23 cellular contexts compared by ENCODE assay signal in genomic region chr4:1496116-1496642, GRCh38.
DNase-seq lines count a peak whose midpoint lies in the region; ATAC-seq and TF ChIP-seq lines count a peak whose summit lies in the region.
"Had no signal": no experiment of that assay in that cellular context is flagged by ENCODE, and none has a peak within 500 bp of the region (broad histone marks: within the 10 kb centered on the region; RNA-seq: fewer than 3 reads in every experiment).

No MANE protein-coding gene starts in this region.

- no peak for TF ChIP-seq POLR2A in vagina (IDR thresholded peaks at IDR 0.05)

- ATAC-seq in Right ventricle myocardium inferior (no peak), sciatic nerve (no peak)
- ATAC-seq: HCT116 had no signal

- no peak overlapping the region for H3K9ac ChIP-seq in BLaER1 treated with 17β-estradiol and CSF1 and Interleukin-3, amounts not matched to agents 10 nM and 100 nM
- H3K9ac ChIP-seq in endodermal cell (ENCODE audit: extremely low read depth, low read length, poor library complexity, severe bottlenecking), result no peak overlapping the region

- no peak overlapping the region for H3K4me3 ChIP-seq in left ventricle myocardium inferior
- H3K4me3 ChIP-seq in BLaER1 treated with 17β-estradiol and CSF1 and Interleukin-3, amounts not matched to agents 10 nM and 100 nM, result no peak overlapping the region
- H3K4me3 ChIP-seq in endodermal cell (ENCODE audit: low read length), result no peak overlapping the region
- H3K4me3 ChIP-seq in vagina, result no peak overlapping the region
- H3K4me3 ChIP-seq: MG63, PC-9, SJSA1 had no signal

- 86 to 92% methylated on average over 4 to 9 of the region's 9 CpGs for WGBS in endodermal cell (ENCODE audit: insufficient coverage in 1 of 2, insufficient read length in 1 of 2), 2 experiments

- peaks cover 0 to 11% (median 0%) of the 10 kb centered on the region in 11 experiments; a peak in 3 of 22 replicates for H4K20me1 ChIP-seq in BLaER1 treated with 17β-estradiol and CSF1 and Interleukin-3, amounts not matched to agents 10 nM and 100 nM

- peak overlapping the region in 6 of 11 experiments; percentile 14 to 57 (median 54); a peak in 7 of 22 replicates for H3K4me2 ChIP-seq in BLaER1 treated with 17β-estradiol and CSF1 and Interleukin-3, amounts not matched to agents 10 nM and 100 nM
- H3K4me2 ChIP-seq: PC-9 had no signal

- H3K27ac Mint-ChIP-seq in endodermal cell, result no peak overlapping the region
- H3K27ac Mint-ChIP-seq: CD8-positive, alpha-beta memory T cell had no signal

- no peaks in the 10 kb centered on the region for H3K9me3 ChIP-seq in left ventricle myocardium inferior (replicated peaks)
- H3K9me3 ChIP-seq in BLaER1 treated with 17β-estradiol and CSF1 and Interleukin-3, amounts not matched to agents 10 nM and 100 nM (replicated peaks in 1 of 11), result no peaks in the 10 kb centered on the region
- no peaks in the 10 kb centered on the region for H3K9me3 ChIP-seq in endodermal cell (ENCODE audit: control insufficient read depth, low read length)
- no peaks in the 10 kb centered on the region for H3K9me3 ChIP-seq in vagina
- H3K9me3 ChIP-seq: MG63, SJSA1 had no signal

- H3K27me3 ChIP-seq in left ventricle myocardium inferior (ENCODE audit: low read depth), result peaks cover 68% of the 10 kb centered on the region
- peaks cover 0 to 12% (median 0%) of the 10 kb centered on the region in 11 experiments; a peak in 2 of 22 replicates for H3K27me3 ChIP-seq in BLaER1 treated with 17β-estradiol and CSF1 and Interleukin-3, amounts not matched to agents 10 nM and 100 nM
- no peaks in the 10 kb centered on the region for H3K27me3 ChIP-seq in endodermal cell (ENCODE audit: control insufficient read depth, insufficient read depth, low read length, poor library complexity, severe bottlenecking)
- H3K27me3 ChIP-seq in vagina, result no peaks in the 10 kb centered on the region
- H3K27me3 ChIP-seq: MG63, SJSA1 had no signal

- no peaks in the 10 kb centered on the region for H3K9me3 Mint-ChIP-seq in endodermal cell
- H3K9me3 Mint-ChIP-seq: CD8-positive, alpha-beta memory T cell had no signal

- peaks cover under 1% of the 10 kb centered on the region for H3K4me1 ChIP-seq in left ventricle myocardium inferior
- peaks cover 0 to 19% (median 14%) of the 10 kb centered on the region in 10 experiments; a peak in 14 of 20 replicates for H3K4me1 ChIP-seq in BLaER1 treated with 17β-estradiol and CSF1 and Interleukin-3, amounts not matched to agents 10 nM and 100 nM
- H3K4me1 ChIP-seq in endodermal cell (ENCODE audit: control insufficient read depth, insufficient read depth, low read length), result no peaks in the 10 kb centered on the region
- no peaks in the 10 kb centered on the region for H3K4me1 ChIP-seq in vagina
- H3K4me1 ChIP-seq: SJSA1 had no signal

- H3K4me3 Mint-ChIP-seq in endodermal cell, result no peak overlapping the region
- H3K4me3 Mint-ChIP-seq: CD8-positive, alpha-beta memory T cell had no signal

- no peaks in the 10 kb centered on the region for H3K36me3 Mint-ChIP-seq in endodermal cell (ENCODE audit: low read depth)
- H3K36me3 Mint-ChIP-seq: CD8-positive, alpha-beta memory T cell had no signal

- no peak overlapping the region for H3K27ac ChIP-seq in left ventricle myocardium inferior (replicated peaks)
- no peak overlapping the region for H3K27ac ChIP-seq in BLaER1 treated with 17β-estradiol and CSF1 and Interleukin-3, amounts not matched to agents 10 nM and 100 nM
- no peak overlapping the region for H3K27ac ChIP-seq in endodermal cell (ENCODE audit: low read depth, low read length)
- no peak overlapping the region for H3K27ac ChIP-seq in vagina
- H3K27ac ChIP-seq: C4-2B, PC-9, SJSA1 had no signal

- intact Hi-C loops in Right ventricle myocardium inferior (cut with DNase I), result no loop called here
- intact Hi-C loops in left ventricle myocardium inferior (cut with micrococcal nuclease), result no loop called here
- intact Hi-C loops in sciatic nerve (cut with DNase I), result no loop called here
- intact Hi-C loops in vagina (cut with DNase I), result no loop called here

- DNase-seq in Right ventricle myocardium inferior (ENCODE audit: missing footprints) (peak; percentile 55), left ventricle myocardium inferior (no peak), endodermal cell (peak; percentile 24), sciatic nerve (ENCODE audit: low spot score) (peak; percentile 44), AG08396 (ENCODE audit: low spot score) (no peak), vagina (ENCODE audit: extremely low spot score in 2 of 2) (no peak)
- DNase-seq: AML-193, Calu3, IMR-90, KG1, MG63, NCI-H1105 treated with DMSO at 0.1 percent for 48 hours, NCI-H146, NCI-H1930, NCI-H2107, NCI-H524, PC-9, Right ventricle myocardium superior had no signal

- no peaks in the 10 kb centered on the region for H3K4me1 Mint-ChIP-seq in endodermal cell
- H3K4me1 Mint-ChIP-seq: CD8-positive, alpha-beta memory T cell had no signal

- TF ChIP-seq CTCF in left ventricle myocardium inferior (IDR thresholded peaks at IDR 0.05; ENCODE audit: borderline replicate concordance), result no peak
- no peak for TF ChIP-seq CTCF in endodermal cell (conservative IDR thresholded peaks at IDR 0.05)
- no peak for TF ChIP-seq CTCF in vagina (IDR thresholded peaks at IDR 0.05)

- peaks cover 2% of the 10 kb centered on the region for H3K27me3 Mint-ChIP-seq in endodermal cell (ENCODE audit: insufficient read depth)

- H3K36me3 ChIP-seq in left ventricle myocardium inferior (no peaks in the 10 kb centered on the region), endodermal cell (ENCODE audit: control insufficient read depth, insufficient read depth, low read length) (no peaks in the 10 kb centered on the region), vagina (no peaks in the 10 kb centered on the region)
- H3K36me3 ChIP-seq in BLaER1 treated with 17β-estradiol and CSF1 and Interleukin-3, amounts not matched to agents 10 nM and 100 nM, result no peaks in the 10 kb centered on the region
- H3K36me3 ChIP-seq: MG63, SJSA1 had no signal

Comparison
In these comparisons a context has a peak if more than half of its experiments do, and no peak if none do; other contexts are left out.
1. DNase-seq: peak in Right ventricle myocardium inferior (single experiment), endodermal cell (single experiment) and sciatic nerve (single experiment); none in left ventricle myocardium inferior (single experiment), AG08396 (single experiment) and vagina (0 of 2).